ENCODE assay signal across 12 cellular contexts in genomic region chr14:22502007-22502406, GRCh38.
DNase-seq lines count a peak whose midpoint lies in the region; ATAC-seq and TF ChIP-seq lines count a peak whose summit lies in the region.
"Had no signal": no experiment of that assay in that cellular context is flagged by ENCODE, and none has a peak within 500 bp of the region (broad histone marks: within the 10 kb centered on the region; RNA-seq: fewer than 3 reads in every experiment).

No MANE protein-coding gene starts in this region.

- TF ChIP-seq CTCF in breast epithelium (IDR thresholded peaks at IDR 0.05) = no peak
- TF ChIP-seq CTCF in MCF 10A (IDR thresholded peaks at IDR 0.05; ENCODE audit: unreplicated experiment) = no peak
- no peak for TF ChIP-seq CTCF in uterus (IDR thresholded peaks at IDR 0.05)
- TF ChIP-seq CTCF in Calu3 (IDR thresholded peaks at IDR 0.05; ENCODE audit: unreplicated experiment) = no peak

- CTCF ChIA-PET in MCF 10A (lab: Yijun Ruan, JAX) (no interaction called here), Calu3 (lab: Charles Lee) (no interaction called here)

- BruUV-seq in MCF 10A (replicated peaks; lab: Mats Ljungman, UMichigan) (no TSS peak), Calu3 (replicated peaks; lab: Mats Ljungman, UMichigan) (no TSS peak)

- H3K4me3 ChIP-seq in breast epithelium (peak overlapping the region in 1 of 3 donors; percentile 35), mononuclear cell (ENCODE audit: low read length) (peak overlapping the region; percentile 30), uterus (no peak overlapping the region)
- H3K4me3 ChIP-seq: GM23338, ovary had no signal

- H3K4me1 Mint-ChIP-seq in MCF 10A (ENCODE audit: insufficient read depth, unreplicated experiment) (no peaks in the 10 kb centered on the region), Calu3 (ENCODE audit: low read depth, unreplicated experiment) (no peaks in the 10 kb centered on the region)
- H3K4me1 Mint-ChIP-seq in central memory CD8-positive, alpha-beta T cell = peaks cover 31% of the 10 kb centered on the region

- no peak overlapping the region for H3K27ac Mint-ChIP-seq in MCF 10A (ENCODE audit: low read depth, unreplicated experiment)
- peak overlapping the region; percentile 93 for H3K27ac Mint-ChIP-seq in central memory CD8-positive, alpha-beta T cell (ENCODE audit: low read depth)
- no peak overlapping the region for H3K27ac Mint-ChIP-seq in Calu3 (ENCODE audit: unreplicated experiment)
- H3K27ac Mint-ChIP-seq: GM23338 had no signal

- intact Hi-C loops in breast epithelium (cut with DNase I; ENCODE audit: low total_unique reads) = no loop called here
- intact Hi-C loops in MCF 10A (cut with micrococcal nuclease) = no loop called here
- intact Hi-C loops in uterus (cut with DNase I; ENCODE audit: low total_unique reads) = no loop called here
- intact Hi-C loops in Calu3 (cut with micrococcal nuclease; ENCODE audit: unreplicated experiment) = no loop called here

- no peak for DNase-seq in breast epithelium (ENCODE audit: low spot score in 2 of 2)
- no peak for DNase-seq in MCF 10A (ENCODE audit: unreplicated experiment)
- DNase-seq in central memory CD8-positive, alpha-beta T cell (ENCODE audit: low spot score in 2 of 2) = no peak
- peak in 1 of 2 donors; percentile 54 for DNase-seq in uterus
- no peak for DNase-seq in ureter (ENCODE audit: low spot score)
- DNase-seq in AG20443 (ENCODE audit: low spot score) = no peak
- DNase-seq in Calu3 = no peak
- DNase-seq: NCI-H2029 treated with DMSO at 0.1 percent for 48 hours; ovary; stimulated activated CD4-positive, alpha-beta T cell treated with anti-CD3 and anti-CD28 coated beads, Interleukin-4, amount 100 ng/mL, for 4 hours had no signal

- peak overlapping the region; percentile 33 to 39 for H3K27ac ChIP-seq in breast epithelium
- H3K27ac ChIP-seq in uterus = peak overlapping the region; percentile 24 to 40
- H3K27ac ChIP-seq: ovary had no signal

- H3K36me3 ChIP-seq in breast epithelium (no peaks in the 10 kb centered on the region), uterus (no peaks in the 10 kb centered on the region)
- H3K36me3 ChIP-seq: ovary had no signal

- H3K36me3 Mint-ChIP-seq in MCF 10A (ENCODE audit: insufficient read depth, unreplicated experiment) (no peaks in the 10 kb centered on the region), Calu3 (ENCODE audit: insufficient read depth, unreplicated experiment) (no peaks in the 10 kb centered on the region)
- peaks cover 58% of the 10 kb centered on the region for H3K36me3 Mint-ChIP-seq in central memory CD8-positive, alpha-beta T cell (ENCODE audit: insufficient read depth)

- no peak overlapping the region for H3K4me3 Mint-ChIP-seq in MCF 10A (ENCODE audit: unreplicated experiment)
- peak overlapping the region; percentile 81 for H3K4me3 Mint-ChIP-seq in central memory CD8-positive, alpha-beta T cell
- no peak overlapping the region for H3K4me3 Mint-ChIP-seq in Calu3 (ENCODE audit: low read depth, unreplicated experiment)
- H3K4me3 Mint-ChIP-seq: GM23338 had no signal

- H3K9me3 ChIP-seq in breast epithelium (no peaks in the 10 kb centered on the region), mononuclear cell (ENCODE audit: low read depth, low read length) (no peaks in the 10 kb centered on the region), uterus (no peaks in the 10 kb centered on the region)
- H3K9me3 ChIP-seq: ovary had no signal

- H3K9me3 Mint-ChIP-seq in MCF 10A (ENCODE audit: unreplicated experiment) (no peaks in the 10 kb centered on the region), Calu3 (ENCODE audit: low read depth, unreplicated experiment) (no peaks in the 10 kb centered on the region)
- H3K9me3 Mint-ChIP-seq in central memory CD8-positive, alpha-beta T cell = no peaks in the 10 kb centered on the region
- H3K9me3 Mint-ChIP-seq: GM23338 had no signal

- H3K27me3 Mint-ChIP-seq in MCF 10A (ENCODE audit: insufficient read depth, unreplicated experiment) = no peaks in the 10 kb centered on the region
- H3K27me3 Mint-ChIP-seq in central memory CD8-positive, alpha-beta T cell = no peaks in the 10 kb centered on the region
- peaks cover 55% of the 10 kb centered on the region for H3K27me3 Mint-ChIP-seq in Calu3 (ENCODE audit: unreplicated experiment)

- TF ChIP-seq POLR2A in breast epithelium (IDR thresholded peaks at IDR 0.05) (no peak), uterus (IDR thresholded peaks at IDR 0.05) (no peak)

- H3K4me1 ChIP-seq in breast epithelium = no peaks in the 10 kb centered on the region
- H3K4me1 ChIP-seq in mononuclear cell (ENCODE audit: insufficient read depth, low read length) = peaks cover 12% of the 10 kb centered on the region
- no peaks in the 10 kb centered on the region for H3K4me1 ChIP-seq in uterus

- POLR2A ChIA-PET in MCF 10A (lab: Yijun Ruan, JAX) = no interaction called here

- ATAC-seq in central memory CD8-positive, alpha-beta T cell (replicated peaks; ENCODE audit: extremely low read depth, poor library complexity, severe bottlenecking) = no peak
- ATAC-seq: GM23338 had no signal

- H3K27me3 ChIP-seq in breast epithelium (no peaks in the 10 kb centered on the region), mononuclear cell (ENCODE audit: insufficient read depth, low read length) (no peaks in the 10 kb centered on the region), uterus (no peaks in the 10 kb centered on the region)
- H3K27me3 ChIP-seq: ovary had no signal
